In genomic region chr11:47406896-47407745, GRCh38 we compare ENCODE assay signal across 1 cellular context.
TF ChIP-seq lines count a peak whose summit lies in the region.

No MANE protein-coding gene starts in this region.

TF ChIP-seq in GM23338, 12 proteins besides CTCF, POLR2A, EP300 and RAD21 (continued from another document):
- TF ChIP-seq ZNF462 (CRISPR knock-in tag; IDR thresholded peaks at IDR 0.05) (no peak), EZH2 (IDR thresholded peaks at IDR 0.05; ENCODE audit: low read depth, unreplicated experiment) (no peak), ETS1 (IDR thresholded peaks at IDR 0.05) (no peak)
